In genomic region chr20:11813106-11813890, GRCh38 we compare ENCODE assay signal across 29 cellular contexts.
"Had no signal": no experiment of that assay in that cellular context is flagged by ENCODE, and none has a peak within 500 bp of the region (broad histone marks: within the 10 kb centered on the region; RNA-seq: fewer than 3 reads in every experiment).

No MANE protein-coding gene starts in this region.

- H3K4me3 ChIP-seq: cardiac muscle cell, colonic mucosa, gastrocnemius medialis, ovary, sigmoid colon, thyroid gland, upper lobe of right lung had no signal

- H3K27ac ChIP-seq: cardiac muscle cell, colonic mucosa, gastrocnemius medialis, ovary, sigmoid colon, thyroid gland, upper lobe of right lung had no signal

- DNase-seq: activated B cell treated with CpG ODN at 0.5 μM for 24 hours; activated CD4-positive, alpha-beta T cell treated with anti-CD3 and anti-CD28 coated beads for 36 hours; activated CD8-positive, alpha-beta memory T cell treated with anti-CD3 and anti-CD28 coated beads, Interleukin-2, amount 10 ng/mL, durations not matched to agents 7 days and 5 days; activated CD8-positive, alpha-beta T cell treated with anti-CD3 and anti-CD28 coated beads, Interleukin-2, amount 10 ng/mL, durations not matched to agents 7 days and 5 days; activated naive CD4-positive, alpha-beta T cell treated with Interleukin-2 at 50 U/mL for 16 hours; activated T-cell treated with anti-CD3 and anti-CD28 coated beads, Interleukin-2, amount 50 U/mL, for 48 hours; aorta; cerebellar nuclear complex; colonic mucosa; effector CD8-positive, alpha-beta T cell; gastrocnemius medialis; glutamatergic neuron; left colon; naive B cell; ovary; sigmoid colon; small intestine; stimulated activated CD4-positive, alpha-beta T cell treated with anti-CD3 and anti-CD28 coated beads, Interleukin-1b, Interleukin-23, amount 100 ng/mL, for 48 hours; stimulated activated CD4-positive, alpha-beta T cell treated with anti-CD3 and anti-CD28 coated beads, Interleukin-4, amount 100 ng/mL, for 4 hours; stimulated activated CD8-positive, alpha-beta memory T cell treated with anti-CD3 and anti-CD28 coated beads, Interleukin-4, amount 100 ng/mL, for 48 hours; stimulated activated naive CD8-positive, alpha-beta T cell treated with anti-CD3 and anti-CD28 coated beads, Interleukin-15, amount 100 ng/mL, for 72 hours; thyroid gland; upper lobe of right lung had no signal

- H3K36me3 ChIP-seq: cardiac muscle cell, colonic mucosa, gastrocnemius medialis, ovary, sigmoid colon, thyroid gland, upper lobe of right lung had no signal

- H3K9me3 Mint-ChIP-seq: naive B cell had no signal

- H3K4me1 ChIP-seq: colonic mucosa, gastrocnemius medialis, sigmoid colon, thyroid gland, upper lobe of right lung had no signal

- H3K27ac Mint-ChIP-seq: activated B cell treated with CpG ODN at 0.5 μM for 24 hours; activated CD4-positive, alpha-beta T cell treated with anti-CD3 and anti-CD28 coated beads for 36 hours; activated CD8-positive, alpha-beta memory T cell treated with anti-CD3 and anti-CD28 coated beads, Interleukin-2, amount 10 ng/mL, durations not matched to agents 7 days and 5 days; activated CD8-positive, alpha-beta T cell treated with anti-CD3 and anti-CD28 coated beads, Interleukin-2, amount 10 ng/mL, durations not matched to agents 7 days and 5 days; activated naive CD8-positive, alpha-beta T cell; brain; mesothelial cell of epicardium; naive B cell; progenitor cell of endocrine pancreas; stimulated activated memory B cell treated with anti-CD40 and anti-IgM and Interleukin-4, amounts not matched to agents 10 μg/mL and 1 μg/mL and 100 μg/mL, for 72 hours; stimulated activated naive CD8-positive, alpha-beta T cell treated with anti-CD3 and anti-CD28 coated beads, Interleukin-15, amount 100 ng/mL, for 72 hours had no signal

- H3K9me3 ChIP-seq: colonic mucosa, gastrocnemius medialis, ovary, sigmoid colon, thyroid gland, upper lobe of right lung had no signal

- H3K4me1 Mint-ChIP-seq: activated B cell treated with CpG ODN at 0.5 μM for 24 hours; activated CD4-positive, alpha-beta T cell treated with anti-CD3 and anti-CD28 coated beads for 36 hours; activated CD8-positive, alpha-beta memory T cell treated with anti-CD3 and anti-CD28 coated beads, Interleukin-2, amount 10 ng/mL, durations not matched to agents 7 days and 5 days; naive B cell; stimulated activated memory B cell treated with anti-CD40 and anti-IgM and Interleukin-4, amounts not matched to agents 10 μg/mL and 1 μg/mL and 100 μg/mL, for 72 hours; stimulated activated naive CD8-positive, alpha-beta T cell treated with anti-CD3 and anti-CD28 coated beads, Interleukin-15, amount 100 ng/mL, for 72 hours had no signal

- H3K27me3 Mint-ChIP-seq: activated B cell treated with CpG ODN at 0.5 μM for 24 hours; activated CD8-positive, alpha-beta memory T cell treated with anti-CD3 and anti-CD28 coated beads, Interleukin-2, amount 10 ng/mL, durations not matched to agents 7 days and 5 days; naive B cell; progenitor cell of endocrine pancreas; stimulated activated memory B cell treated with anti-CD40 and anti-IgM and Interleukin-4, amounts not matched to agents 10 μg/mL and 1 μg/mL and 100 μg/mL, for 72 hours; stimulated activated naive CD8-positive, alpha-beta T cell treated with anti-CD3 and anti-CD28 coated beads, Interleukin-15, amount 100 ng/mL, for 72 hours had no signal

- H3K4me3 Mint-ChIP-seq: activated B cell treated with CpG ODN at 0.5 μM for 24 hours; activated CD4-positive, alpha-beta T cell treated with anti-CD3 and anti-CD28 coated beads for 36 hours; activated CD8-positive, alpha-beta memory T cell treated with anti-CD3 and anti-CD28 coated beads, Interleukin-2, amount 10 ng/mL, durations not matched to agents 7 days and 5 days; activated CD8-positive, alpha-beta T cell treated with anti-CD3 and anti-CD28 coated beads, Interleukin-2, amount 10 ng/mL, durations not matched to agents 7 days and 5 days; activated naive CD8-positive, alpha-beta T cell; brain; mesothelial cell of epicardium; naive B cell; stimulated activated memory B cell treated with anti-CD40 and anti-IgM and Interleukin-4, amounts not matched to agents 10 μg/mL and 1 μg/mL and 100 μg/mL, for 72 hours; stimulated activated naive CD8-positive, alpha-beta T cell treated with anti-CD3 and anti-CD28 coated beads, Interleukin-15, amount 100 ng/mL, for 72 hours had no signal

- H3K36me3 Mint-ChIP-seq: activated CD8-positive, alpha-beta memory T cell treated with anti-CD3 and anti-CD28 coated beads, Interleukin-2, amount 10 ng/mL, durations not matched to agents 7 days and 5 days; activated naive CD8-positive, alpha-beta T cell; brain; mesothelial cell of epicardium; naive B cell; stimulated activated memory B cell treated with anti-CD40 and anti-IgM and Interleukin-4, amounts not matched to agents 10 μg/mL and 1 μg/mL and 100 μg/mL, for 72 hours had no signal

- ATAC-seq: activated CD4-positive, alpha-beta T cell treated with anti-CD3 and anti-CD28 coated beads for 36 hours; activated CD8-positive, alpha-beta memory T cell treated with anti-CD3 and anti-CD28 coated beads, Interleukin-2, amount 10 ng/mL, durations not matched to agents 7 days and 5 days; activated CD8-positive, alpha-beta T cell treated with anti-CD3 and anti-CD28 coated beads, Interleukin-2, amount 10 ng/mL, durations not matched to agents 7 days and 5 days; gastrocnemius medialis; left colon; stimulated activated memory B cell treated with anti-CD40 and anti-IgM and Interleukin-4, amounts not matched to agents 10 μg/mL and 1 μg/mL and 100 μg/mL, for 72 hours; stimulated activated naive CD8-positive, alpha-beta T cell treated with anti-CD3 and anti-CD28 coated beads, Interleukin-15, amount 100 ng/mL, for 72 hours; upper lobe of right lung had no signal

- H3K27me3 ChIP-seq: cardiac muscle cell, colonic mucosa, gastrocnemius medialis, ovary, sigmoid colon, thyroid gland, upper lobe of right lung had no signal
